In genomic region chr4:168557658-168558057, GRCh38 we compare ENCODE assay signal across 17 cellular contexts.
"Had no signal": no experiment of that assay in that cellular context is flagged by ENCODE, and none has a peak within 500 bp of the region (broad histone marks: within the 10 kb centered on the region; RNA-seq: fewer than 3 reads in every experiment).

No MANE protein-coding gene starts in this region.

- H3K27ac ChIP-seq: cardiac muscle cell, esophagus squamous epithelium, left lung, parathyroid adenoma, skin epidermis, tibial nerve had no signal

- H3K9me3 Mint-ChIP-seq: neural crest cell had no signal

- H2AFZ ChIP-seq: parathyroid adenoma had no signal

- H3K27ac Mint-ChIP-seq: activated CD8-positive, alpha-beta T cell treated with anti-CD3 and anti-CD28 coated beads, Interleukin-2, amount 10 ng/mL, durations not matched to agents 7 days and 5 days had no signal

- H3K9me3 ChIP-seq: esophagus squamous epithelium, heart right ventricle, left lung, tibial nerve had no signal

- H3K4me3 Mint-ChIP-seq: activated CD8-positive, alpha-beta T cell treated with anti-CD3 and anti-CD28 coated beads, Interleukin-2, amount 10 ng/mL, durations not matched to agents 7 days and 5 days; neural crest cell had no signal

- H3K36me3 ChIP-seq: esophagus squamous epithelium, heart right ventricle, left lung, tibial nerve had no signal

- H3K9ac ChIP-seq: parathyroid adenoma had no signal

- DNase-seq: activated CD4-positive, alpha-beta T cell treated with anti-CD3 and anti-CD28 coated beads for 4 hours; activated CD8-positive, alpha-beta memory T cell treated with anti-CD3 and anti-CD28 coated beads, Interleukin-2, amount 50 U/mL, for 48 hours; activated CD8-positive, alpha-beta T cell treated with anti-CD3 and anti-CD28 coated beads, Interleukin-2, amount 10 ng/mL, durations not matched to agents 7 days and 5 days; activated naive CD4-positive, alpha-beta T cell; esophagus squamous epithelium; foreskin fibroblast; heart right ventricle; islet precursor cell; left lung; retina; stimulated activated CD4-positive, alpha-beta T cell treated with anti-CD3 and anti-CD28 coated beads, Interleukin-4, amount 100 ng/mL, for 4 hours; T-helper 1 cell had no signal

- ATAC-seq: activated CD8-positive, alpha-beta T cell treated with anti-CD3 and anti-CD28 coated beads, Interleukin-2, amount 10 ng/mL, durations not matched to agents 7 days and 5 days; left lung had no signal

- H3K4me3 ChIP-seq: cardiac muscle cell, esophagus squamous epithelium, heart right ventricle, left lung, skin epidermis, tibial nerve had no signal

- H3K27me3 ChIP-seq: cardiac muscle cell, heart right ventricle, left lung, tibial nerve had no signal

- H3K4me1 ChIP-seq: left lung, parathyroid adenoma had no signal
